Comparison of ENCODE assay signal across 28 cellular contexts in the genomic region with DNA sequence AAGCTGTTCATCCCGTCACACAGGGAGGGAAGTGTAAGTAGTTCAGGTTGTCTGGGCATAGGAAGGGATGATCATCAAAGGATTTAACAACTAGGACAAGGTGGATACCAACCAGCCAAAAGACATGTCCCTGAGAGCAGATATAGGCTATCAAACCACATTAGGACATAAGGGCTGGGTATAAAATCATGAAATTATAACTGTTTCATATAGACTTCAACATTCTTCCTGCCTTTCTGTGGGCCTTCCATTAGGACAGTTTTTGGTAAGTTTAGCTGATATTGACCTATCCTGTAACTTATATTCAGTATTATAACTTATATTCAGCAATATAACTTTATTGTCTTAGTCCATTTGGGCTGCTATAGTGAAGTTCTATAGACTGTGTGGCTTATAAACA.
"Had no signal": no experiment of that assay in that cellular context is flagged by ENCODE, and none has a peak within 500 bp of the region (broad histone marks: within the 10 kb centered on the region; RNA-seq: fewer than 3 reads in every experiment).

No MANE protein-coding gene starts in this region.

- DNase-seq: colonic mucosa; cortex of kidney; dermis blood vessel endothelial cell; dorsolateral prefrontal cortex; effector CD4-positive, alpha-beta T cell; effector CD8-positive, alpha-beta T cell; effector memory CD4-positive, alpha-beta T cell; effector memory CD8-positive, alpha-beta T cell; endodermal cell; erythroblast; esophagus squamous epithelium; foreskin fibroblast; foreskin keratinocyte; foreskin melanocyte; gastrocnemius medialis; glutamatergic neuron; head of caudate nucleus; heart left ventricle; heart right ventricle had no signal

- H3K4me2 ChIP-seq: hepatocyte had no signal

- H3K4me1 ChIP-seq: colonic mucosa, esophagus muscularis mucosa, esophagus squamous epithelium, foreskin keratinocyte, gastrocnemius medialis, gastroesophageal sphincter, heart left ventricle, heart right ventricle had no signal

- H3K79me2 ChIP-seq: hepatocyte had no signal

- FAIRE-seq: endometrium, endothelial cell of umbilical vein, frontal cortex had no signal

- H3K36me3 ChIP-seq: colonic mucosa, esophagus squamous epithelium, gastrocnemius medialis, heart left ventricle, heart right ventricle had no signal

- H3K9me3 ChIP-seq: colonic mucosa, gastrocnemius medialis had no signal

- H3K27ac ChIP-seq: colonic mucosa, coronary artery, dorsolateral prefrontal cortex, epithelial cell of prostate, esophagus muscularis mucosa, esophagus squamous epithelium, foreskin keratinocyte, gastrocnemius medialis, gastroesophageal sphincter, heart left ventricle, heart right ventricle, hepatocyte had no signal

- H3K4me3 ChIP-seq: colonic mucosa, coronary artery, dorsolateral prefrontal cortex, esophagus muscularis mucosa, esophagus squamous epithelium, gastrocnemius medialis, gastroesophageal sphincter, heart left ventricle, heart right ventricle, hepatocyte had no signal

- H2AFZ ChIP-seq: hepatocyte had no signal

- H3K27me3 ChIP-seq: colonic mucosa, dorsolateral prefrontal cortex, esophagus muscularis mucosa, esophagus squamous epithelium, foreskin keratinocyte, gastrocnemius medialis, gastroesophageal sphincter, heart left ventricle, hepatocyte had no signal

- ATAC-seq: effector memory CD8-positive, alpha-beta T cell; esophagus mucosa; foreskin keratinocyte; gastrocnemius medialis; gastroesophageal sphincter; heart left ventricle; heart right ventricle had no signal
